Comparison of ENCODE assay signal across 1 cellular context in the genomic region with DNA sequence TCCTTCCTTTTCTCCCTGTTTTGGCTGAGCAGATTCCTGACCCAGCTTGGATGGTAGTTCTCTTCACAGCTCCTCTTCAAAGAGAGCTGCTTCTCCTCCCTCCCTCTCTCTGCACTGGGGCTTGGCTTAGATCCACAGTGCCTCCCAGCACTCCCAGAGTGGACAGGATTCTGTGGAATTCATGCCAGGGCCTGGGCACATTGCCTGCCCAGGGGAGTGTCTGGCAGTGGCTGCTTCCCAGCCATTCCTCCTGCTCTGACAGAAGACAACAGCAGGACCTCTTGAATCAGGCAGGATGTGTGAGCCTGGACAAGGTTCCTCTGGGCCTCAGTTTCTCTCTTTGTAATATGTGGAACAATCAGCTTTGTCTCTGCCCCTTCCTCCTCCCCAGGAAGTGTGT.
TF ChIP-seq lines count a peak whose summit lies in the region.

No MANE protein-coding gene starts in this region.

TF ChIP-seq in SK-N-SH, 30 proteins besides CTCF, POLR2A, EP300 and RAD21 (continued from another document):
- TF ChIP-seq IRF3 (IDR thresholded peaks at IDR 0.05; ENCODE audit: low read depth, low read length) (no peak), NRF1 (IDR thresholded peaks at IDR 0.05; ENCODE audit: low read depth, low read length) (no peak), TCF12 (IDR thresholded peaks at IDR 0.05) (peak; percentile 68), SIN3A (IDR thresholded peaks at IDR 0.05; ENCODE audit: borderline replicate concordance, low read depth, low read length) (no peak), CHD2 (IDR thresholded peaks at IDR 0.05; ENCODE audit: low read length, partially characterized antibody) (peak; percentile 60), POLR2AphosphoS5 (IDR thresholded peaks at IDR 0.05; ENCODE audit: low read depth, low read length) (no peak), NFIC (IDR thresholded peaks at IDR 0.05; ENCODE audit: borderline replicate concordance) (peak; percentile 84), TEAD4 (IDR thresholded peaks at IDR 0.05; ENCODE audit: borderline replicate concordance, insufficient read depth) (no peak), MAX (IDR thresholded peaks at IDR 0.05; ENCODE audit: low read depth) (peak; percentile 42; the same call in 1 of the 2 replicates), TAF1 (IDR thresholded peaks at IDR 0.05; ENCODE audit: borderline replicate concordance, low read depth, low read length) (no peak), RXRA (IDR thresholded peaks at IDR 0.05; ENCODE audit: borderline replicate concordance, low read depth) (no peak), SMC3 (IDR thresholded peaks at IDR 0.05; ENCODE audit: low read depth, low read length) (no peak; the same call in 1 of the 2 replicates), PBX3 (IDR thresholded peaks at IDR 0.05) (no peak), FOXM1 (IDR thresholded peaks at IDR 0.05; ENCODE audit: low read depth) (no peak), RCOR1 (IDR thresholded peaks at IDR 0.05; ENCODE audit: low read length) (peak; percentile 91), GABPA (IDR thresholded peaks at IDR 0.05; ENCODE audit: low read depth) (no peak)
- TF ChIP-seq, protein P1, sequence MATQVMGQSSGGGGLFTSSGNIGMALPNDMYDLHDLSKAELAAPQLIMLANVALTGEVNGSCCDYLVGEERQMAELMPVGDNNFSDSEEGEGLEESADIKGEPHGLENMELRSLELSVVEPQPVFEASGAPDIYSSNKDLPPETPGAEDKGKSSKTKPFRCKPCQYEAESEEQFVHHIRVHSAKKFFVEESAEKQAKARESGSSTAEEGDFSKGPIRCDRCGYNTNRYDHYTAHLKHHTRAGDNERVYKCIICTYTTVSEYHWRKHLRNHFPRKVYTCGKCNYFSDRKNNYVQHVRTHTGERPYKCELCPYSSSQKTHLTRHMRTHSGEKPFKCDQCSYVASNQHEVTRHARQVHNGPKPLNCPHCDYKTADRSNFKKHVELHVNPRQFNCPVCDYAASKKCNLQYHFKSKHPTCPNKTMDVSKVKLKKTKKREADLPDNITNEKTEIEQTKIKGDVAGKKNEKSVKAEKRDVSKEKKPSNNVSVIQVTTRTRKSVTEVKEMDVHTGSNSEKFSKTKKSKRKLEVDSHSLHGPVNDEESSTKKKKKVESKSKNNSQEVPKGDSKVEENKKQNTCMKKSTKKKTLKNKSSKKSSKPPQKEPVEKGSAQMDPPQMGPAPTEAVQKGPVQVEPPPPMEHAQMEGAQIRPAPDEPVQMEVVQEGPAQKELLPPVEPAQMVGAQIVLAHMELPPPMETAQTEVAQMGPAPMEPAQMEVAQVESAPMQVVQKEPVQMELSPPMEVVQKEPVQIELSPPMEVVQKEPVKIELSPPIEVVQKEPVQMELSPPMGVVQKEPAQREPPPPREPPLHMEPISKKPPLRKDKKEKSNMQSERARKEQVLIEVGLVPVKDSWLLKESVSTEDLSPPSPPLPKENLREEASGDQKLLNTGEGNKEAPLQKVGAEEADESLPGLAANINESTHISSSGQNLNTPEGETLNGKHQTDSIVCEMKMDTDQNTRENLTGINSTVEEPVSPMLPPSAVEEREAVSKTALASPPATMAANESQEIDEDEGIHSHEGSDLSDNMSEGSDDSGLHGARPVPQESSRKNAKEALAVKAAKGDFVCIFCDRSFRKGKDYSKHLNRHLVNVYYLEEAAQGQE (IDR thresholded peaks at IDR 0.05; ENCODE audit: low read depth, low read length) = no peak; the same call in 1 of the 2 replicates
